Comparison of ENCODE assay signal across 6 cellular contexts in the genomic region with DNA sequence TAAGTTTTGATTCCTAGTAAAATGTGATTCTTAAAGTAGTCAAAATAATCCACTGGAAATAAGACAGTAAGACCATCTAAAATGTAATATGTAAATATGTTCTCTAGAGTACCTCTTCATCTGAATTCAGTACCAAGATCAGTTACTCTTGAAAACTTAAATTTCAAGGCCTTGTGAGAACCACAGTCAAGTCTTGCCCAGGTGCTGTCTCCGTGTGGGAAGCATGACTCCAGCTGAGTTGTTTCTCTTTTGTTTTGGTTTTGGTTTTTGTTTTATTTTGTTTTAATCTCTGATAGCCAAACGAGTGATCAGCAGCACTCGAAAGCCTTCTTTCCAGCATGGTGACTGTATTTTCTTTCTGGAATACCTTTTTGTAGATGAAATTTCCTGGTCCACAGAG.
"Had no signal": no experiment of that assay in that cellular context is flagged by ENCODE, and none has a peak within 500 bp of the region (broad histone marks: within the 10 kb centered on the region; RNA-seq: fewer than 3 reads in every experiment).

No MANE protein-coding gene starts in this region.

- ATAC-seq: HepG2, K562 had no signal

- H3K4me3 ChIP-seq: K562 had no signal

- DNase-seq: IMR-90, KBM-7, KG1 had no signal

- H3K27ac ChIP-seq: HL-60 had no signal
